Comparison of ENCODE assay signal across 12 cellular contexts in the genomic region with DNA sequence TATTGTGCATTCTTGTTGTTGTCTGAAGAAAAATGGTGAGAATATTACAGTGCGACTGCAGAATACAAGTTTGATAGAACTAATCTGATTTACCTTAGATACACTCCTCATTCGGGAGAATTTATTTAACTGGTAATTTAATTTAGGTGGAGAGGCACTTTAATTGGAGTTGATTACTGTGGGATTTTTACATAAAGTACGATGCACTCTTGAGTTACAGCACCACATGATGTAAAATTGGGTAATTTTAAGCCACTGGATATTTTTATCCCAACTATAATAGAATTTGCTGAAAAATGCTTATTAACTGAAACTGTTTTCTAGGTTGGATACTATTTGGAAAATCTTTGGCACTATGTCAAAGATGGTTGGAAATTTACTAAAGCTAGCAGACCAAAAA. TPM values are rescaled to one million over a fixed set of nuclear protein-coding genes. Genes with fewer than 3 reads are reported as not detected.
"Had no signal": no experiment of that assay in that cellular context is flagged by ENCODE, and none has a peak within 500 bp of the region (broad histone marks: within the 10 kb centered on the region; RNA-seq: fewer than 3 reads in every experiment).

No MANE protein-coding gene starts in this region.

- H3K4me2 ChIP-seq: GM23338 had no signal

- H3K27ac ChIP-seq: GM23248 had no signal

- H3K9ac ChIP-seq: GM23248 had no signal

- H3K4me1 ChIP-seq: HAP-1 had no signal

- FAIRE-seq: H1, H54 had no signal

- H2AFZ ChIP-seq: GM23248, GM23338 had no signal

- DNase-seq: GM23248, GOT3, H7, H9, HCEC 1CT, HFFc6 had no signal

- H3K4me3 ChIP-seq: GM23248, GM23338, HAP-1 had no signal

- H3K9me3 ChIP-seq: HAP-1 had no signal

- H3K36me3 ChIP-seq: HAP-1 had no signal

- ATAC-seq: GM23338, HCT116 had no signal

RNA-seq across cellular contexts. Expression of a gene that starts 35.4 kb away (rescaled TPM):
- total RNA-seq: GM23248, GM23338, H1, H4, H7, H9, HFFc6 had no signal
- polyA plus RNA-seq: GM23338, H1 had no signal
